In the genomic region with DNA sequence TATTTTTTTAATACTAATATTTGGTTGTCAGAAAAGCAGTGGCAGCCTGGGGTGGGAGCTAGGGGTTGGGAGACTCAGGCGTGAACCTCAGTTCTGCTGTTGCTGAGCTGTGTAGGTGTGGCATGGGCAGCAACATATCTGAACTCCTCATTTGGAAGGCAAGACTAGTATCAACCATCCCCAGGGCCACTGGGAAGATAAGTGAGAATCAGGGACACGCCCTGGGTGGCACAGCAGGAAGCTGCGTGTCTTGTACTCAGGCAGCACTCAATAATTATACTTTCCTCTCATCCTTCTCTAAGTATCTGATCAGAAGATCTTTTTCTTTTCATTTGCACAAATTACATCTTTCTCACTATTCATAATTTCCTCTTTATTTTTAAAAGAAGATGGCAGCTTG, we compare ENCODE assay signal across 30 cellular contexts.
"Had no signal": no experiment of that assay in that cellular context is flagged by ENCODE, and none has a peak within 500 bp of the region (broad histone marks: within the 10 kb centered on the region; RNA-seq: fewer than 3 reads in every experiment).

No MANE protein-coding gene starts in this region.

- H3K27me3 ChIP-seq: ascending aorta, brain microvascular endothelial cell, dorsolateral prefrontal cortex, esophagus muscularis mucosa, foreskin keratinocyte, gastrocnemius medialis, heart right ventricle, hepatocyte had no signal

- H3K36me3 ChIP-seq: ascending aorta, brain microvascular endothelial cell, esophagus muscularis mucosa, gastrocnemius medialis, heart right ventricle had no signal

- H3K4me1 ChIP-seq: ascending aorta, esophagus muscularis mucosa, foreskin keratinocyte, gastrocnemius medialis had no signal

- H3K4me3 ChIP-seq: ascending aorta, coronary artery, dorsolateral prefrontal cortex, esophagus muscularis mucosa, gastrocnemius medialis, heart right ventricle, hepatocyte had no signal

- H3K27ac ChIP-seq: ascending aorta, brain microvascular endothelial cell, coronary artery, dorsolateral prefrontal cortex, esophagus muscularis mucosa, foreskin keratinocyte, gastrocnemius medialis, heart right ventricle, hepatocyte, VCaP had no signal

- H3K9me3 ChIP-seq: gastrocnemius medialis had no signal

- FAIRE-seq: bronchial epithelial cell, TTC549 had no signal

- DNase-seq: activated CD4-positive, alpha-beta memory T cell treated with anti-CD3 and anti-CD28 coated beads, Interleukin-2, amount 10 ng/mL, durations not matched to agents 7 days and 5 days; activated CD4-positive, alpha-beta T cell treated with anti-CD3 and anti-CD28 coated beads for 1 hour; activated CD4-positive, alpha-beta T cell treated with anti-CD3 and anti-CD28 coated beads for 4 hours; activated CD4-positive, alpha-beta T cell treated with anti-CD3 and anti-CD28 coated beads, Interleukin-2, amount 10 ng/mL, durations not matched to agents 7 days and 5 days; activated CD4-positive, alpha-beta T cell treated with anti-CD3 and anti-CD28 coated beads, Interleukin-2, amount 50 U/mL, for 4 hours; activated CD8-positive, alpha-beta memory T cell treated with anti-CD3 and anti-CD28 coated beads, Interleukin-2, amount 50 U/mL, for 48 hours; activated gamma-delta T cell; activated naive CD4-positive, alpha-beta T cell; activated naive CD4-positive, alpha-beta T cell treated with anti-CD3 and anti-CD28 coated beads, Interleukin-2, amount 10 ng/mL, durations not matched to agents 7 days and 5 days; activated naive CD8-positive, alpha-beta T cell treated with anti-CD3 and anti-CD28 coated beads, Interleukin-2, amount 10 ng/mL, durations not matched to agents 7 days and 5 days; activated T-cell treated with anti-CD3 and anti-CD28 coated beads for 4 hours; activated T-cell treated with anti-CD3 and anti-CD28 coated beads, Interleukin-2, amount 50 U/mL, for 24 hours; activated T-cell treated with anti-CD3 and anti-CD28 coated beads, Interleukin-2, amount 50 U/mL, for 72 hours; brain microvascular endothelial cell; dorsolateral prefrontal cortex; effector memory CD4-positive, alpha-beta T cell; endodermal cell; foreskin keratinocyte; gastrocnemius medialis; T-helper 2 cell had no signal

- ATAC-seq: activated naive CD4-positive, alpha-beta T cell treated with anti-CD3 and anti-CD28 coated beads, Interleukin-2, amount 50 U/mL, for 72 hours; activated T-cell treated with anti-CD3 and anti-CD28 coated beads, Interleukin-2, amount 50 U/mL, for 72 hours; foreskin keratinocyte; gastrocnemius medialis; WTC11 had no signal
